Comparison of ENCODE assay signal across 8 cellular contexts in the genomic region with DNA sequence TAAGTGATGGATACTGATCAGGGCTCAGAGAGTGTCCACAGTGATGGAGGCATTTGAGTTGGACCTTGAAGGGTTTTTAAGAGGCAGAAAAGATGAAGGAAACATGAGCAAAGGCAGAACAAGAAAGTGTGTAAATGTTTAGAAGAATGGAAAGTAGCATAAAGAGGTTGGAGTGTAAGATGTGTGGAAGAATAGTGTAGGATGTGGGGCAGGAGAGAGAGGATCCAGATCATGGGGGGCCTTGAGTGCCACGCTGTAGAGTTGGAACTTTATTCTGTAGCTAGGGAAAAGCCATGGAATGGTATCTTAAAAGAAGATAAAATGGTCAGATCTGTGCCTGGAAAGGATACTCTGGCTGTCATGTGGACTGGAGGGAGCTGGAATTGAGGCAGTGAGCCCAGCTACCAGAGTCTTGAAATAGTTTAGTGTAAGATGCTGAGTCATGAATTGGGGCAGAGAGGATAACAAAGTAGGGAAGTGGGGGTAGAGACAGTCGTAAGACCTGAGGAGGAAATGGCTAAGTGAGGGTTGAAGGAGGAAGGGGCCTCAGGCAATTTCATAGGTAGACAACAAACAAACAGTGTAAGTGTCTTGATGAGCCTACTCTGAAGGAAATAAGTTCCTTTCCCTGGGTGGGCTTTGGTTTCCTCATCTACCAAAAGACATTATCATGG. TPM values are rescaled to one million over a fixed set of nuclear protein-coding genes. Genes with fewer than 3 reads are reported as not detected.
DNase-seq lines count a peak whose midpoint lies in the region; ATAC-seq lines count a peak whose summit lies in the region.

No MANE protein-coding gene starts in this region.

- no peak overlapping the region for H3K18ac ChIP-seq in mesenchymal stem cell (ENCODE audit: low read depth in 1 of 2, low read length in 2 of 2)

- 81% methylated on average over 2 of the region's 2 CpGs for WGBS in mesenchymal stem cell

- peaks cover 0 to 37% of the 10 kb centered on the region in 2 experiments for H3K36me3 ChIP-seq in mesenchymal stem cell (ENCODE audit: control insufficient read depth in 1 of 2, insufficient read depth in 2 of 2, low read depth in 1 of 2, low read length in 2 of 2)

- H2BK15ac ChIP-seq in mesenchymal stem cell (ENCODE audit: low read depth, poor library complexity, severe bottlenecking): no peak overlapping the region

- DNase-seq in Right ventricle myocardium inferior (ENCODE audit: missing footprints) (no peak), cardiac septum (ENCODE audit: low spot score) (no peak), astrocyte of the hippocampus (ENCODE audit: low read depth, low spot score) (peak; percentile 35), left lobe of liver (ENCODE audit: low spot score) (no peak), posterior cingulate gyrus (no peak), NCI-H2171 (lab: John Stamatoyannopoulos, UW) (no peak), mesenchymal stem cell (no peak)

- H3K4me3 ChIP-seq in mesenchymal stem cell (ENCODE audit: insufficient read depth in 1 of 2, low read depth in 1 of 2, low read length in 2 of 2): no peak overlapping the region

- H3K9ac ChIP-seq in mesenchymal stem cell (ENCODE audit: low read length): no peak overlapping the region

- no peak overlapping the region for H2BK5ac ChIP-seq in mesenchymal stem cell (ENCODE audit: low read depth, low read length, poor library complexity, severe bottlenecking)

- no peak overlapping the region for H3K14ac ChIP-seq in mesenchymal stem cell (ENCODE audit: low read length in 2 of 2)

- intact Hi-C loops in Right ventricle myocardium inferior (cut with DNase I) (loop anchor here (10.0 kb wide), 1 partner anchor 284 kb away; a partner anchor contains a TSS), cardiac septum (cut with DNase I) (loop anchor here (10.0 kb wide), 1 partner anchor 264 kb away; no protein-coding TSS in a partner anchor), posterior cingulate gyrus (cut with DNase I) (no loop called here)

- H4K91ac ChIP-seq in mesenchymal stem cell (ENCODE audit: low read length): no peak overlapping the region

- peaks cover 0 to 35% of the 10 kb centered on the region in 2 experiments for H3K27me3 ChIP-seq in mesenchymal stem cell (ENCODE audit: control insufficient read depth in 1 of 2, insufficient read depth in 1 of 2, low read length in 2 of 2)

- no peak overlapping the region for H3K23ac ChIP-seq in mesenchymal stem cell (ENCODE audit: low read length in 2 of 2)

- no peak overlapping the region for H3K27ac ChIP-seq in mesenchymal stem cell (ENCODE audit: low read length, poor library complexity, severe bottlenecking)

- H3K79me1 ChIP-seq in mesenchymal stem cell (replicated peaks; ENCODE audit: low read length, poor library complexity, severe bottlenecking): peaks cover 23% of the 10 kb centered on the region

- no peak overlapping the region for H2BK120ac ChIP-seq in mesenchymal stem cell (ENCODE audit: low read depth, low read length)

- H3K4ac ChIP-seq in mesenchymal stem cell (ENCODE audit: low read depth in 1 of 2, low read length in 2 of 2): no peak overlapping the region

- peaks cover 7% of the 10 kb centered on the region for H3K4me1 ChIP-seq in mesenchymal stem cell (ENCODE audit: control insufficient read depth, insufficient read depth, low read depth, low read length)

- H2AK5ac ChIP-seq in mesenchymal stem cell (ENCODE audit: low read length, severe bottlenecking): no peak overlapping the region

- H3K9me3 ChIP-seq in mesenchymal stem cell (ENCODE audit: control insufficient read depth, low read length): no peaks in the 10 kb centered on the region

- H2BK12ac ChIP-seq in mesenchymal stem cell (ENCODE audit: low read length in 2 of 2): no peak overlapping the region

- no peak overlapping the region for H2AFZ ChIP-seq in mesenchymal stem cell (ENCODE audit: low read depth, low read length)

- peak; percentile 33 for ATAC-seq in Right ventricle myocardium inferior
- peak; percentile 10 for ATAC-seq in left lobe of liver
- no peak for ATAC-seq in GM21786 (IDR thresholded peaks at IDR 0.05; ENCODE audit: unreplicated experiment)

- H3K4me2 ChIP-seq in mesenchymal stem cell (ENCODE audit: low read length, poor library complexity, severe bottlenecking): no peak overlapping the region

- no peak overlapping the region for H4K8ac ChIP-seq in mesenchymal stem cell (ENCODE audit: low read length)

RNA-seq across cellular contexts. Expression of a gene that starts 6.7 kb away (rescaled TPM):
- total RNA-seq in Right ventricle myocardium inferior: 2.9 TPM
- total RNA-seq in cardiac septum: 2.1 TPM
- 2.1 TPM for total RNA-seq in left lobe of liver
- 0.50 TPM for polyA plus RNA-seq in mesenchymal stem cell (2013, experiment 1 of 2)
- 0.51 TPM for polyA plus RNA-seq in mesenchymal stem cell (2013, experiment 2 of 2)

RNA-seq across cellular contexts. Expression of a gene that starts 32.9 kb away (rescaled TPM):
- total RNA-seq in Right ventricle myocardium inferior: 0.49 TPM
- total RNA-seq in cardiac septum: 1.8 TPM
- 2.7 TPM for total RNA-seq in left lobe of liver
- 1.1 TPM for polyA plus RNA-seq in mesenchymal stem cell (2013, experiment 1 of 2)
- polyA plus RNA-seq in mesenchymal stem cell (2013, experiment 2 of 2): 1.1 TPM
